In genomic region chr22:21726650-21727049, GRCh38 we compare ENCODE assay signal across 8 cellular contexts. TPM values are rescaled to one million over a fixed set of nuclear protein-coding genes. Genes with fewer than 3 reads are reported as not detected.
A peak's percentile ranks its signal among the peaks of the same experiment; 100 is the strongest.
DNase-seq lines count a peak whose midpoint lies in the region; ATAC-seq and TF ChIP-seq lines count a peak whose summit lies in the region.

No MANE protein-coding gene starts in this region.

- no peak overlapping the region for H3K4me3 Mint-ChIP-seq in activated CD4-positive, alpha-beta memory T cell treated with anti-CD3 and anti-CD28 coated beads for 36 hours

- TF ChIP-seq CTCF in GM10248 (IDR thresholded peaks at IDR 0.05; ENCODE audit: control extremely low read depth, extremely low read depth, low read depth, missing control alignments): peak; percentile 42

- peaks cover 2% of the 10 kb centered on the region for H3K4me1 Mint-ChIP-seq in activated CD4-positive, alpha-beta memory T cell treated with anti-CD3 and anti-CD28 coated beads for 36 hours (ENCODE audit: low read depth)

- H3K36me3 Mint-ChIP-seq in activated CD4-positive, alpha-beta memory T cell treated with anti-CD3 and anti-CD28 coated beads for 36 hours: no peaks in the 10 kb centered on the region

- POLR2A ChIA-PET in GM10248 (lab: Yijun Ruan, JAX): no interaction called here
- POLR2A ChIA-PET in activated CD4-positive, alpha-beta memory T cell treated with anti-CD3 and anti-CD28 coated beads for 36 hours (lab: Charles Lee): no interaction called here

- ATAC-seq in HG02678 (IDR thresholded peaks at IDR 0.05; ENCODE audit: unreplicated experiment): no peak
- no peak for ATAC-seq in GM19452 (IDR thresholded peaks at IDR 0.05; ENCODE audit: unreplicated experiment)

- intact Hi-C loops in activated CD4-positive, alpha-beta memory T cell treated with anti-CD3 and anti-CD28 coated beads for 36 hours (cut with micrococcal nuclease): no loop called here

- DNase-seq in GM10248 (ENCODE audit: extremely low spot score) (peak; percentile 75), KBM-7 (peak; percentile 47), left kidney (ENCODE audit: low read depth, low spot score) (peak; percentile 78), cerebellar nuclear complex (lab: John Stamatoyannopoulos, UW) (no peak)
- peak; percentile 54 for DNase-seq in activated CD4-positive, alpha-beta memory T cell treated with anti-CD3 and anti-CD28 coated beads for 36 hours
- DNase-seq in central memory CD4-positive, alpha-beta T cell: no peak

- no peaks in the 10 kb centered on the region for H3K27me3 Mint-ChIP-seq in activated CD4-positive, alpha-beta memory T cell treated with anti-CD3 and anti-CD28 coated beads for 36 hours

- CTCF ChIA-PET in GM10248 (lab: Yijun Ruan, JAX): interaction anchor here (0.9 to 1.4 kb wide), 2 partner anchors 13 to 16 kb away, joined by 3 to 5 read pairs; no protein-coding TSS in a partner anchor
- CTCF ChIA-PET in activated CD4-positive, alpha-beta memory T cell treated with anti-CD3 and anti-CD28 coated beads for 36 hours (lab: Charles Lee): interaction anchor here (0.6 to 1.0 kb wide), 6 partner anchors 9 to 226 kb away, joined by 3 to 7 read pairs (median 3); partner anchors contain the start of genes PPM1F and YPEL1

- no peak overlapping the region for H3K27ac Mint-ChIP-seq in activated CD4-positive, alpha-beta memory T cell treated with anti-CD3 and anti-CD28 coated beads for 36 hours

- H3K9me3 Mint-ChIP-seq in activated CD4-positive, alpha-beta memory T cell treated with anti-CD3 and anti-CD28 coated beads for 36 hours: no peaks in the 10 kb centered on the region

- in situ Hi-C loops in KBM-7 (cut with MboI; ENCODE audit: low pct_unique_long_range_greater_than_20kb, low sequenced_read_pairs): loop anchor here (25.0 kb wide), 1 partner anchor 211 kb away; no protein-coding TSS in a partner anchor

RNA-seq across cellular contexts. Expression of gene YPEL1, which starts 8.9 kb away (rescaled TPM):
- total RNA-seq in activated CD4-positive, alpha-beta memory T cell treated with anti-CD3 and anti-CD28 coated beads for 36 hours: 1 to 10 TPM; 1.6 to 1.8 TPM

Comparison
In these comparisons a context has a peak if more than half of its experiments do, and no peak if none do; other contexts are left out.
1. DNase-seq: peak in GM10248 (single experiment), KBM-7 (single experiment), activated CD4-positive, alpha-beta memory T cell treated with anti-CD3 and anti-CD28 coated beads for 36 hours (single experiment) and left kidney (single experiment); none in cerebellar nuclear complex (0 of 2) and central memory CD4-positive, alpha-beta T cell (single experiment).